1 cellular context compared by ENCODE assay signal in genomic region chr3:131381445-131382291, GRCh38.
TF ChIP-seq lines count a peak whose summit lies in the region.

Gene NUDT16 (plus strand): TSS chr3:131381774. CDS start chr3:131381805, 31 bp downstream.

TF ChIP-seq in WTC11, 78 proteins besides CTCF, POLR2A, EP300 and RAD21 (continued from another document and continues in another):
- TF ChIP-seq IRF1 (CRISPR knock-in tag; IDR thresholded peaks at IDR 0.05) (0 out of 2 replicates have a peak, but pooled peaks have one; percentile 15), ATF3 (CRISPR knock-in tag; conservative IDR thresholded peaks at IDR 0.05) (no peak), IRF2 (CRISPR knock-in tag; IDR thresholded peaks at IDR 0.05; ENCODE audit: borderline replicate concordance, low read depth) (no peak), TEAD1 (CRISPR knock-in tag; IDR thresholded peaks at IDR 0.05) (no peak), ZBTB21 (CRISPR knock-in tag; IDR thresholded peaks at IDR 0.05; ENCODE audit: borderline replicate concordance) (no peak), ZMAT4 (CRISPR knock-in tag; IDR thresholded peaks at IDR 0.05) (0 out of 2 replicates have a peak, but pooled peaks have one; percentile 28), USF2 (CRISPR knock-in tag; IDR thresholded peaks at IDR 0.05) (0 out of 2 replicates have a peak, but pooled peaks have one; percentile 13), ZNF512 (CRISPR knock-in tag; IDR thresholded peaks at IDR 0.05; ENCODE audit: borderline replicate concordance) (no peak), ZNF396 (CRISPR knock-in tag; IDR thresholded peaks at IDR 0.05; ENCODE audit: borderline replicate concordance) (no peak), ZNF219 (CRISPR knock-in tag; IDR thresholded peaks at IDR 0.05; ENCODE audit: borderline replicate concordance) (no peak), ZNF138 (CRISPR knock-in tag; conservative IDR thresholded peaks at IDR 0.05) (0 out of 2 replicates have a peak, but pooled peaks have one; percentile 39), ZNF416 (CRISPR knock-in tag; IDR thresholded peaks at IDR 0.05) (no peak), TCF7 (CRISPR knock-in tag; IDR thresholded peaks at IDR 0.05; ENCODE audit: low read depth) (no peak), SOX15 (CRISPR knock-in tag; IDR thresholded peaks at IDR 0.05) (no peak), STAT6 (CRISPR knock-in tag; conservative IDR thresholded peaks at IDR 0.05; ENCODE audit: low read depth) (no peak), ZBTB43 (CRISPR knock-in tag; IDR thresholded peaks at IDR 0.05) (no peak; the same call in 1 of the 2 replicates), ZNF281 (CRISPR knock-in tag; IDR thresholded peaks at IDR 0.05) (no peak), ZNF423 (CRISPR knock-in tag; IDR thresholded peaks at IDR 0.05) (no peak), ZSCAN18 (CRISPR knock-in tag; IDR thresholded peaks at IDR 0.05) (no peak), SP1 (CRISPR knock-in tag; conservative IDR thresholded peaks at IDR 0.05) (peak; percentile 90), JUN (CRISPR knock-in tag; IDR thresholded peaks at IDR 0.05) (no peak), ZNF532 (CRISPR knock-in tag; IDR thresholded peaks at IDR 0.05; ENCODE audit: borderline replicate concordance) (no peak), NR1H2 (CRISPR knock-in tag; IDR thresholded peaks at IDR 0.05) (no peak), NR2C2 (CRISPR knock-in tag; IDR thresholded peaks at IDR 0.05) (no peak), ESRRA (CRISPR knock-in tag; IDR thresholded peaks at IDR 0.05; ENCODE audit: borderline replicate concordance) (peak; percentile 72; the same call in 1 of the 2 replicates), MXD4 (CRISPR knock-in tag; IDR thresholded peaks at IDR 0.05; ENCODE audit: borderline replicate concordance) (no peak), OVOL2 (CRISPR knock-in tag; IDR thresholded peaks at IDR 0.05; ENCODE audit: borderline replicate concordance) (no peak), USF1 (CRISPR knock-in tag; IDR thresholded peaks at IDR 0.05) (no peak), FOXK1 (CRISPR knock-in tag; IDR thresholded peaks at IDR 0.05) (no peak; the same call in none of the 2 replicates), GRHL2 (CRISPR knock-in tag; IDR thresholded peaks at IDR 0.05; ENCODE audit: insufficient replicate concordance, severe bottlenecking) (no peak), ZNF121 (CRISPR knock-in tag; IDR thresholded peaks at IDR 0.05) (0 out of 2 replicates have a peak, but pooled peaks have one; percentile 12), ATF6 (CRISPR knock-in tag; IDR thresholded peaks at IDR 0.05) (no peak), SMAD4 (CRISPR knock-in tag; IDR thresholded peaks at IDR 0.05) (no peak), ZNF671 (CRISPR knock-in tag; IDR thresholded peaks at IDR 0.05) (no peak), MYBL2 (CRISPR knock-in tag; IDR thresholded peaks at IDR 0.05) (0 out of 2 replicates have a peak, but pooled peaks have one; percentile 11), PREB (CRISPR knock-in tag; IDR thresholded peaks at IDR 0.05; ENCODE audit: borderline replicate concordance) (peak; percentile 65; the same call in 1 of the 2 replicates)
